8 cellular contexts compared by ENCODE assay signal in genomic region chr2:73070651-73071451, GRCh38. TPM values are rescaled to one million over a fixed set of nuclear protein-coding genes. Genes with fewer than 3 reads are reported as not detected.
DNase-seq lines count a peak whose midpoint lies in the region; ATAC-seq and TF ChIP-seq lines count a peak whose summit lies in the region.

No MANE protein-coding gene starts in this region.

- peak overlapping the region; percentile 60 for H2BK120ac ChIP-seq in trophoblast cell (ENCODE audit: insufficient read depth, low read length, poor library complexity)

- peak overlapping the region; percentile 4 for H2BK12ac ChIP-seq in trophoblast cell (ENCODE audit: low read length)

- TF ChIP-seq POLR2A in heart left ventricle (IDR thresholded peaks at IDR 0.05) (peak in 1 of 2 donors; percentile 81), tibial nerve (IDR thresholded peaks at IDR 0.05) (peak; percentile 43 to 51)

- peak overlapping the region; percentile 87 for H3K4me3 Mint-ChIP-seq in activated naive CD8-positive, alpha-beta T cell treated with anti-CD3 and anti-CD28 coated beads, Interleukin-2, amount 50 U/mL, for 24 hours

- H3K4me2 ChIP-seq in trophoblast cell (ENCODE audit: low read length) = peak overlapping the region; percentile 94

- H3K79me2 ChIP-seq in trophoblast cell (ENCODE audit: control insufficient read depth, insufficient read depth, low read length, poor library complexity) = peaks cover 11% of the 10 kb centered on the region

- H2BK5ac ChIP-seq in trophoblast cell (ENCODE audit: low read depth, low read length, poor library complexity) = peak overlapping the region; percentile 13

- H2AFZ ChIP-seq in trophoblast cell (ENCODE audit: insufficient read depth, low read length, poor library complexity) = peak overlapping the region; percentile 75

- H3K4me1 ChIP-seq in heart left ventricle (peaks cover under 1 to 38% (median 21%) of the 10 kb centered on the region in 12 donors), trophoblast cell (ENCODE audit: control insufficient read depth in 1 of 2, insufficient read depth in 2 of 2, low read length in 2 of 2) (peaks cover 10 to 11% of the 10 kb centered on the region in 2 experiments), tibial nerve (peaks cover 0 to 46% (median 13%) of the 10 kb centered on the region in 4 donors)

- peak overlapping the region; percentile 71 for H3K4ac ChIP-seq in trophoblast cell (ENCODE audit: low read depth, low read length)

- peak overlapping the region; percentile 55 for H2AK5ac ChIP-seq in trophoblast cell (ENCODE audit: low read length)

- DNase-seq in NCI-H128 (lab: John Stamatoyannopoulos, UW; ENCODE audit: unreplicated experiment) = peak; percentile 92
- DNase-seq in SW 1271 (lab: John Stamatoyannopoulos, UW) = peak; percentile 80 to 95
- DNase-seq in activated naive CD8-positive, alpha-beta T cell treated with anti-CD3 and anti-CD28 coated beads, Interleukin-2, amount 50 U/mL, for 24 hours = peak; percentile 99
- DNase-seq in heart left ventricle = peak; percentile 98 to 100 (median 99)
- DNase-seq in trophoblast cell = peak; percentile 91 to 97
- DNase-seq in tibial nerve (ENCODE audit: low spot score in 2 of 2) = peak; percentile 99 to 100

- no peaks in the 10 kb centered on the region for H3K9me3 Mint-ChIP-seq in activated naive CD8-positive, alpha-beta T cell treated with anti-CD3 and anti-CD28 coated beads, Interleukin-2, amount 50 U/mL, for 24 hours

- H3K4me3 ChIP-seq in GM12875 (ENCODE audit: low read depth, low read length) (peak overlapping the region; percentile 83), heart left ventricle (peak overlapping the region; percentile 57 to 99 (median 87)), trophoblast cell (ENCODE audit: low read depth, low read length) (peak overlapping the region; percentile 80), tibial nerve (peak overlapping the region; percentile 65 to 90 (median 86))

- peak overlapping the region; percentile 80 for H4K8ac ChIP-seq in trophoblast cell (ENCODE audit: low read depth, low read length)

- TF ChIP-seq EP300 in tibial nerve (IDR thresholded peaks at IDR 0.05) = no peak

- WGBS in heart left ventricle, 4 donors = 0% methylated on average over 26 to 91 of the region's 91 CpGs
- WGBS in trophoblast cell (ENCODE audit: extremely low coverage, insufficient coverage, insufficient read length) = no CpG with 5 or more reads among the region's 91 CpGs
- WGBS in tibial nerve, 2 donors = 0 to 1% methylated on average over 35 to 48 of the region's 91 CpGs

- H3K36me3 ChIP-seq in heart left ventricle = peaks cover 0 to 10% (median 0%) of the 10 kb centered on the region in 9 donors
- H3K36me3 ChIP-seq in trophoblast cell (ENCODE audit: control insufficient read depth in 1 of 2, insufficient read depth in 2 of 2, low read length in 2 of 2) = peaks cover 2% of the 10 kb centered on the region in 2 experiments
- peaks cover 0 to 21% (median 0%) of the 10 kb centered on the region in 3 donors for H3K36me3 ChIP-seq in tibial nerve

- peak overlapping the region; percentile 63 for H3K14ac ChIP-seq in trophoblast cell (ENCODE audit: low read length)

- H3K36me3 Mint-ChIP-seq in activated naive CD8-positive, alpha-beta T cell treated with anti-CD3 and anti-CD28 coated beads, Interleukin-2, amount 50 U/mL, for 24 hours (ENCODE audit: low read depth) = no peaks in the 10 kb centered on the region

- H3K9me3 ChIP-seq in heart left ventricle (no peaks in the 10 kb centered on the region), trophoblast cell (ENCODE audit: insufficient read depth, low read depth, low read length) (no peaks in the 10 kb centered on the region), tibial nerve (no peaks in the 10 kb centered on the region)

- ATAC-seq in HG02763 (IDR thresholded peaks at IDR 0.05; ENCODE audit: unreplicated experiment) (peak; percentile 95), heart left ventricle (peak; percentile 96 to 98 (median 96))
- ATAC-seq in activated naive CD8-positive, alpha-beta T cell treated with anti-CD3 and anti-CD28 coated beads, Interleukin-2, amount 50 U/mL, for 24 hours = peak; percentile 85

- no peak overlapping the region for H3K23ac ChIP-seq in trophoblast cell (ENCODE audit: low read length)

- H3K27ac Mint-ChIP-seq in activated naive CD8-positive, alpha-beta T cell treated with anti-CD3 and anti-CD28 coated beads, Interleukin-2, amount 50 U/mL, for 24 hours = peak overlapping the region; percentile 92

- H3K27ac ChIP-seq in heart left ventricle (peak overlapping the region; percentile 74 to 98 (median 93)), trophoblast cell (ENCODE audit: low read depth, low read length) (peak overlapping the region; percentile 34), tibial nerve (peak overlapping the region; percentile 83 to 95 (median 94))

- intact Hi-C loops in heart left ventricle (cut with DNase I) = loop anchor here in 5 of 10 donors (2.0 to 5.0 kb wide), 6 partner anchors 41 to 179 kb away; partner anchors contain the start of genes PRADC1 (in 1 of the 5) and RAB11FIP5 (in 1 of the 5)

- peak overlapping the region; percentile 77 for H4K91ac ChIP-seq in trophoblast cell (ENCODE audit: low read depth, low read length)

- peak overlapping the region; percentile 9 for H4K12ac ChIP-seq in trophoblast cell (ENCODE audit: low read depth, low read length)

- no peaks in the 10 kb centered on the region for H3K27me3 ChIP-seq in heart left ventricle
- H3K27me3 ChIP-seq in trophoblast cell (ENCODE audit: insufficient read depth, low read length) = no peaks in the 10 kb centered on the region
- H3K27me3 ChIP-seq in tibial nerve = no peaks in the 10 kb centered on the region

- no peaks in the 10 kb centered on the region for H3K27me3 Mint-ChIP-seq in activated naive CD8-positive, alpha-beta T cell treated with anti-CD3 and anti-CD28 coated beads, Interleukin-2, amount 50 U/mL, for 24 hours

- peak overlapping the region; percentile 24 for H3K18ac ChIP-seq in trophoblast cell (ENCODE audit: low read length)

- peaks cover 28% of the 10 kb centered on the region for H3K4me1 Mint-ChIP-seq in activated naive CD8-positive, alpha-beta T cell treated with anti-CD3 and anti-CD28 coated beads, Interleukin-2, amount 50 U/mL, for 24 hours

- peaks cover 15% of the 10 kb centered on the region for H3K79me1 ChIP-seq in trophoblast cell (ENCODE audit: low read length)

- peak overlapping the region; percentile 61 for H3K9ac ChIP-seq in trophoblast cell (ENCODE audit: low read length)

- no peak for TF ChIP-seq CTCF in GM12875 (IDR thresholded peaks at IDR 0.05; ENCODE audit: borderline replicate concordance, insufficient read depth, low read depth, low read length)
- no peak for TF ChIP-seq CTCF in heart left ventricle (IDR thresholded peaks at IDR 0.05)
- no peak for TF ChIP-seq CTCF in tibial nerve (IDR thresholded peaks at IDR 0.05)

RNA-seq across cellular contexts. Expression of gene SFXN5, which starts 0.7 kb away (rescaled TPM):
- total RNA-seq in heart left ventricle (10 to 100 TPM in 3 of 9 donors, 1 to 10 TPM in 6; 6.0 to 12.5 (median 9.1) TPM), tibial nerve (10 to 100 TPM; 13.8 to 58.1 (median 21.7) TPM)
- polyA plus RNA-seq in heart left ventricle = 1 to 10 TPM; 7.1 to 8.2 TPM
- polyA plus RNA-seq in trophoblast cell (2013) = 9.5 and 13.2 TPM in 2 replicates

RNA-seq across cellular contexts. Expression of gene RAB11FIP5, which starts 41.9 kb away (rescaled TPM):
- total RNA-seq in heart left ventricle (10 to 100 TPM; 18.6 to 43.7 (median 24.8) TPM), tibial nerve (10 to 100 TPM; 35.7 to 40.4 (median 39.4) TPM)
- 10 to 100 TPM; 10.7 to 50.7 TPM for polyA plus RNA-seq in heart left ventricle
- 30.2 and 32.3 TPM in 2 replicates for polyA plus RNA-seq in trophoblast cell (2013)

Comparison
In these comparisons a context has a peak if more than half of its experiments do, and no peak if none do; other contexts are left out.
1. Peak in every context shown above with its lines: DNase-seq, ATAC-seq, H3K4me3 ChIP-seq and H3K27ac ChIP-seq.
2. H3K27ac ChIP-seq: peak in every context shown above with its lines; median percentile 94 in tibial nerve; 93 in heart left ventricle; 34 in trophoblast cell.